11 cellular contexts compared by ENCODE assay signal in genomic region chr11:44633641-44634040, GRCh38.
A peak's percentile ranks its signal among the peaks of the same experiment; 100 is the strongest.
DNase-seq lines count a peak whose midpoint lies in the region; ATAC-seq and TF ChIP-seq lines count a peak whose summit lies in the region.
"Had no signal": no experiment of that assay in that cellular context is flagged by ENCODE, and none has a peak within 500 bp of the region (broad histone marks: within the 10 kb centered on the region; RNA-seq: fewer than 3 reads in every experiment).

No MANE protein-coding gene starts in this region.

- DNase-seq in AG04449 (ENCODE audit: low read depth, low spot score) = no peak
- peak; percentile 10 for DNase-seq in GDM1 (lab: John Stamatoyannopoulos, UW)
- DNase-seq in RWPE2 (ENCODE audit: low spot score) = no peak
- DNase-seq in heart right ventricle = no peak
- no peak for DNase-seq in HAP-1 (ENCODE audit: low spot score in 2 of 2)
- DNase-seq: GF-D8; IMR-90; NK-92 treated with Interleukin-12 subunit alpha and Interleukin-12 subunit beta, amount 100 ng/mL, for 24 hours had no signal

- in situ Hi-C loops in HAP-1 (cut with MboI; ENCODE audit: low sequenced_read_pairs) = no loop called here

- no peak overlapping the region for H3K4me3 ChIP-seq in AG04449 (ENCODE audit: low read depth, low read length)
- H3K4me3 ChIP-seq in RWPE2 (ENCODE audit: severe bottlenecking) = no peak overlapping the region
- no peak overlapping the region for H3K4me3 ChIP-seq in heart right ventricle
- H3K4me3 ChIP-seq in HAP-1 = no peak overlapping the region

- POLR2A ChIA-PET in AG04449 (lab: Yijun Ruan, JAX) = no interaction called here

- intact Hi-C loops in heart right ventricle (cut with DNase I) = loop anchor here in 6 of 10 donors (2.0 to 10.0 kb wide), 6 partner anchors 69 to 259 kb away; partner anchors contain the start of gene TSPAN18 (in 3 of the 6)

- ATAC-seq in RWPE2 (ENCODE audit: low read depth) (no peak), heart right ventricle (peak in 4 of 8 donors; percentile 49 to 62 (median 54)), GM21367 (IDR thresholded peaks at IDR 0.05; ENCODE audit: unreplicated experiment) (no peak), HG02763 (IDR thresholded peaks at IDR 0.05; ENCODE audit: unreplicated experiment) (no peak), HG02678 (IDR thresholded peaks at IDR 0.05; ENCODE audit: unreplicated experiment) (no peak)

- H3K4me1 ChIP-seq in RWPE2 (ENCODE audit: insufficient read depth, poor library complexity, severe bottlenecking) (peaks cover 16% of the 10 kb centered on the region), heart right ventricle (peaks cover 10 to 62% (median 43%) of the 10 kb centered on the region in 9 donors), HAP-1 (no peaks in the 10 kb centered on the region)

- WGBS in heart right ventricle, 2 donors = 56 to 67% methylated on average over 6 of the region's 6 CpGs

- H3K27me3 ChIP-seq in RWPE2 (ENCODE audit: insufficient read depth, poor library complexity, severe bottlenecking) (no peaks in the 10 kb centered on the region), heart right ventricle (no peaks in the 10 kb centered on the region), HAP-1 (ENCODE audit: low read depth) (peaks cover 16% of the 10 kb centered on the region; the same call in 1 of the 2 replicates)

- CTCF ChIA-PET in AG04449 (lab: Yijun Ruan, JAX) = interaction anchor here (0.7 to 26.6 kb wide), 6 partner anchors 8 to 471 kb away, joined by 3 to 659 read pairs (median 4); no protein-coding TSS in a partner anchor

- H3K9me3 ChIP-seq in RWPE2 (ENCODE audit: severe bottlenecking) (no peaks in the 10 kb centered on the region), heart right ventricle (no peaks in the 10 kb centered on the region), HAP-1 (no peaks in the 10 kb centered on the region; the same call in 1 of the 2 replicates)

- TF ChIP-seq CTCF in AG04449 (IDR thresholded peaks at IDR 0.05; ENCODE audit: insufficient read depth, low read length, missing control alignments) (peak; percentile 13), RWPE2 (IDR thresholded peaks at IDR 0.05; ENCODE audit: poor library complexity, severe bottlenecking) (peak; percentile 24), heart right ventricle (IDR thresholded peaks at IDR 0.05) (peak in 7 of 9 donors; percentile 36 to 63 (median 43))

- H3K36me3 ChIP-seq in RWPE2 (ENCODE audit: low read depth) = no peaks in the 10 kb centered on the region
- H3K36me3 ChIP-seq in heart right ventricle = no peaks in the 10 kb centered on the region
- H3K36me3 ChIP-seq in HAP-1 (replicated peaks) = no peaks in the 10 kb centered on the region

- H3K27ac ChIP-seq in RWPE2 (ENCODE audit: poor library complexity, severe bottlenecking) (no peak overlapping the region), heart right ventricle (peak overlapping the region in 2 of 10 donors; percentile 14 to 62)
